Comparison of ENCODE assay signal across 8 cellular contexts in the genomic region with DNA sequence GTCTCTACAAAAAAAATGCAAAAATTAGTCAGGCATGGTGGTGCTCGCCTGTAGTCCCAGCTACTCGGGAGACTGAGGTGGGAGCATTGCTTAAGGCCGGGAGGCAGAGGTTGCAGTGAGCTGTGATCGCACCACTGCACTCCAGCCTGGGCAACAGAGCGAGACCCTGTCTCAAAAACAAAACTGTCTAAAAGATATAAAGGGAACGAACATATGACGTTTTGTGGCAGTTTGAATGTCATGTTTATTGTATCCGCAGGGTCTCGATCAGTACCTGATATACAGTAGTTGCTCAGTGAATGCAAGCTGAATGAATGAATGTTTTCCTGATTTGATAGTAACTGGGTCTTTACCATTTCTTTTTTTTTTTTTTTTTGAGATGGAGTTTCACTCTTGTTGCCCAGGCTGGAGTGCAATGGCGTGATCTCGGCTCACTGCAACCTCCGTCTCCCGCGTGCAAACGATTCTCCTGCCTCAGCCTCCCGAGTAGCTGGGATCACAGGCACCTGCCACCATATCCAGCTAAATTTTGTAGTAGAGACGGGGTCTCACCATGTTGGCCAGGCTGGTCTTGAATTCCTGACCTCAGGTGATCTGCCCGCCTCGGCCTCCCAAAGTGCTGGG. TPM values are rescaled to one million over a fixed set of nuclear protein-coding genes. Genes with fewer than 3 reads are reported as not detected.
DNase-seq lines count a peak whose midpoint lies in the region; ATAC-seq and TF ChIP-seq lines count a peak whose summit lies in the region.
"Not testable (repeated sequence)": the region's sequence is repeated elsewhere in the genome, so short reads cannot be mapped to it uniquely, and the experiment has no call there.

No MANE protein-coding gene starts in this region.

- peak overlapping the region; percentile 90 for H3K4me3 Mint-ChIP-seq in CD8-positive, alpha-beta T cell
- peak overlapping the region; percentile 95 for H3K4me3 Mint-ChIP-seq in activated naive CD8-positive, alpha-beta T cell treated with anti-CD3 and anti-CD28 coated beads, Interleukin-2, amount 10 ng/mL, durations not matched to agents 7 days and 5 days

- POLR2A ChIA-PET in CD8-positive, alpha-beta T cell (lab: Charles Lee) = interaction anchor here (0.6 kb wide), 1 partner anchor 18 kb away, joined by 3 read pairs; no protein-coding TSS in a partner anchor
- POLR2A ChIA-PET in HEK293 (lab: Yijun Ruan, JAX) = not testable (repeated sequence)
- POLR2A ChIA-PET in activated naive CD8-positive, alpha-beta T cell treated with anti-CD3 and anti-CD28 coated beads, Interleukin-2, amount 10 ng/mL, durations not matched to agents 7 days and 5 days (lab: Charles Lee) = interaction anchor here (0.7 to 1.2 kb wide), 3 partner anchors 10 to 53 kb away, joined by 3 to 5 read pairs (median 3); no protein-coding TSS in a partner anchor

- CTCF ChIA-PET in CD8-positive, alpha-beta T cell (lab: Charles Lee) = interaction anchor here (0.7 to 2.3 kb wide), 4 partner anchors 14 to 210 kb away, joined by 3 to 9 read pairs (median 3); no protein-coding TSS in a partner anchor
- CTCF ChIA-PET in HEK293 (lab: Yijun Ruan, JAX) = not testable (repeated sequence)

- ATAC-seq in CD8-positive, alpha-beta T cell; activated naive CD8-positive, alpha-beta T cell treated with anti-CD3 and anti-CD28 coated beads, Interleukin-2, amount 10 ng/mL, durations not matched to agents 7 days and 5 days (ENCODE audit: low read depth): not testable (repeated sequence)

- H3K9me3 ChIP-seq in CD8-positive, alpha-beta T cell (ENCODE audit: low read length); HEK293 (ENCODE audit: control insufficient read depth, insufficient read depth, low read depth, low read length); SU-DHL-6 (ENCODE audit: insufficient read depth, low read length); esophagus muscularis mucosa; uterus: not testable (repeated sequence)

- H3K4me3 ChIP-seq in CD8-positive, alpha-beta T cell (ENCODE audit: low read depth, low read length); HEK293 (ENCODE audit: low read depth, low read length); SU-DHL-6 (ENCODE audit: insufficient read depth, low read length, poor library complexity, severe bottlenecking); esophagus muscularis mucosa; rectal smooth muscle tissue (ENCODE audit: low read length); uterus: not testable (repeated sequence)

- not testable (repeated sequence) for TF ChIP-seq EP300 in esophagus muscularis mucosa (IDR thresholded peaks at IDR 0.05)

- peaks cover 62% of the 10 kb centered on the region for H3K36me3 Mint-ChIP-seq in CD8-positive, alpha-beta T cell
- peaks cover 21% of the 10 kb centered on the region for H3K36me3 Mint-ChIP-seq in activated naive CD8-positive, alpha-beta T cell treated with anti-CD3 and anti-CD28 coated beads, Interleukin-2, amount 10 ng/mL, durations not matched to agents 7 days and 5 days

- peaks cover 78% of the 10 kb centered on the region for H3K79me2 ChIP-seq in SU-DHL-6 (ENCODE audit: insufficient read depth, low read length)

- peak in 1 of 7 experiments; percentile 43 for DNase-seq in CD8-positive, alpha-beta T cell
- peak; percentile 49 for DNase-seq in activated CD8-positive, alpha-beta memory T cell treated with anti-CD3 and anti-CD28 coated beads for 24 hours
- DNase-seq in activated naive CD8-positive, alpha-beta T cell treated with anti-CD3 and anti-CD28 coated beads, Interleukin-2, amount 10 ng/mL, durations not matched to agents 7 days and 5 days; esophagus muscularis mucosa (ENCODE audit: extremely low spot score); uterus: not testable (repeated sequence)

- H3K9ac ChIP-seq in SU-DHL-6 (ENCODE audit: low read length); rectal smooth muscle tissue (ENCODE audit: low read length): not testable (repeated sequence)

- H3K27ac Mint-ChIP-seq in CD8-positive, alpha-beta T cell = peak overlapping the region; percentile 94
- H3K27ac Mint-ChIP-seq in activated naive CD8-positive, alpha-beta T cell treated with anti-CD3 and anti-CD28 coated beads, Interleukin-2, amount 10 ng/mL, durations not matched to agents 7 days and 5 days = peak overlapping the region; percentile 92

- H3K27ac ChIP-seq in CD8-positive, alpha-beta T cell (ENCODE audit: low read depth, low read length); HEK293 (ENCODE audit: extremely low read depth, low read depth, low read length): not testable (repeated sequence)
- peak overlapping the region; percentile 81 for H3K27ac ChIP-seq in SU-DHL-6 (ENCODE audit: low read depth, low read length)
- peak overlapping the region; percentile 90 to 94 (median 93) for H3K27ac ChIP-seq in esophagus muscularis mucosa (replicated peaks in 1 of 4)
- H3K27ac ChIP-seq in rectal smooth muscle tissue (ENCODE audit: low read depth, low read length) = peak overlapping the region; percentile 25
- H3K27ac ChIP-seq in uterus = peak overlapping the region; percentile 84 to 97

- not testable (repeated sequence) for TF ChIP-seq POLR2A in esophagus muscularis mucosa (IDR thresholded peaks at IDR 0.05; ENCODE audit: low read depth); uterus (IDR thresholded peaks at IDR 0.05)

- H3K4me1 ChIP-seq in CD8-positive, alpha-beta T cell (ENCODE audit: insufficient read depth, low read length) = peaks cover 30% of the 10 kb centered on the region
- H3K4me1 ChIP-seq in HEK293 (ENCODE audit: control insufficient read depth, insufficient read depth, low read length); rectal smooth muscle tissue (ENCODE audit: control insufficient read depth, insufficient read depth, low read length); uterus: not testable (repeated sequence)
- peaks cover 32 to 74% (median 69%) of the 10 kb centered on the region in 4 donors for H3K4me1 ChIP-seq in esophagus muscularis mucosa

- H3K9me2 ChIP-seq in SU-DHL-6 (replicated peaks; ENCODE audit: insufficient read depth, low read length) = not testable (repeated sequence)

- peaks cover 54% of the 10 kb centered on the region for H3K4me1 Mint-ChIP-seq in CD8-positive, alpha-beta T cell (ENCODE audit: low read depth)
- H3K4me1 Mint-ChIP-seq in activated naive CD8-positive, alpha-beta T cell treated with anti-CD3 and anti-CD28 coated beads, Interleukin-2, amount 10 ng/mL, durations not matched to agents 7 days and 5 days = peaks cover 35% of the 10 kb centered on the region

- intact Hi-C loops in CD8-positive, alpha-beta T cell (cut with DNase I, micrococcal nuclease) = loop anchor here (2.0 to 10.0 kb wide), 7 partner anchors 17 to 563 kb away; partner anchors contain the start of genes GNS (in 1 of the 2) and XPOT (in 1 of the 2)
- intact Hi-C loops in esophagus muscularis mucosa (cut with DNase I); uterus (cut with DNase I; ENCODE audit: low total_unique reads): not testable (repeated sequence)

- not testable (repeated sequence) for H3K9me3 Mint-ChIP-seq in CD8-positive, alpha-beta T cell; activated naive CD8-positive, alpha-beta T cell treated with anti-CD3 and anti-CD28 coated beads, Interleukin-2, amount 10 ng/mL, durations not matched to agents 7 days and 5 days

- H3K27me3 ChIP-seq in CD8-positive, alpha-beta T cell (ENCODE audit: insufficient read depth, low read length); SU-DHL-6 (ENCODE audit: low read length); esophagus muscularis mucosa; rectal smooth muscle tissue (ENCODE audit: control insufficient read depth, insufficient read depth, low read length); uterus: not testable (repeated sequence)

- H4K20me1 ChIP-seq in SU-DHL-6 (ENCODE audit: low read depth, low read length) = not testable (repeated sequence)

- WGBS in esophagus muscularis mucosa = 89% methylated on average over 19 of the region's 19 CpGs

- not testable (repeated sequence) for H3K27me3 Mint-ChIP-seq in CD8-positive, alpha-beta T cell (ENCODE audit: low read depth); activated naive CD8-positive, alpha-beta T cell treated with anti-CD3 and anti-CD28 coated beads, Interleukin-2, amount 10 ng/mL, durations not matched to agents 7 days and 5 days

- not testable (repeated sequence) for H2AFZ ChIP-seq in SU-DHL-6 (ENCODE audit: low read depth, low read length, severe bottlenecking)

- peaks cover 61% of the 10 kb centered on the region for H3F3A ChIP-seq in SU-DHL-6 (ENCODE audit: insufficient read depth)

- not testable (repeated sequence) for TF ChIP-seq CTCF in CD8-positive, alpha-beta T cell (IDR thresholded peaks at IDR 0.05); HEK293 (tag by site-specific recombination; IDR thresholded peaks at IDR 0.05); SU-DHL-6 (IDR thresholded peaks at IDR 0.05; ENCODE audit: insufficient read depth, low read length, poor library complexity, severe bottlenecking); esophagus muscularis mucosa (IDR thresholded peaks at IDR 0.05); uterus (IDR thresholded peaks at IDR 0.05)

- H3K4me2 ChIP-seq in SU-DHL-6 (ENCODE audit: low read depth, low read length, poor library complexity, severe bottlenecking) = peak overlapping the region; percentile 72

- H3K36me3 ChIP-seq in CD8-positive, alpha-beta T cell (ENCODE audit: insufficient read depth, low read length); HEK293 (ENCODE audit: control insufficient read depth in 2 of 2, insufficient read depth in 1 of 2, low read length in 2 of 2); SU-DHL-6 (ENCODE audit: low read length); esophagus muscularis mucosa; rectal smooth muscle tissue (ENCODE audit: control insufficient read depth, insufficient read depth, low read length); uterus: not testable (repeated sequence)

TF ChIP-seq in HEK293, 187 proteins besides CTCF, POLR2A, EP300 and RAD21:
- TF ChIP-seq ZNF664 (tag by site-specific recombination; IDR thresholded peaks at IDR 0.05) (peak; percentile 77; the same call in 1 of the 2 replicates), ZNF121 (tag by site-specific recombination; IDR thresholded peaks at IDR 0.05) (peak; percentile 77)

RNA-seq across cellular contexts. Expression of gene RASSF3, which starts 3.6 kb away (rescaled TPM):
- 100 to 1,000 TPM; 109 to 118 TPM for total RNA-seq in CD8-positive, alpha-beta T cell
- total RNA-seq in activated naive CD8-positive, alpha-beta T cell treated with anti-CD3 and anti-CD28 coated beads, Interleukin-2, amount 10 ng/mL, durations not matched to agents 7 days and 5 days = 10 to 100 TPM; 69.5 to 74.1 TPM
- total RNA-seq in esophagus muscularis mucosa (100 to 1,000 TPM; 124 to 299 (median 229) TPM), uterus (10 to 100 TPM; 17.7 to 64.7 (median 29.2) TPM)
